1 cellular context compared by ENCODE assay signal in the genomic region with DNA sequence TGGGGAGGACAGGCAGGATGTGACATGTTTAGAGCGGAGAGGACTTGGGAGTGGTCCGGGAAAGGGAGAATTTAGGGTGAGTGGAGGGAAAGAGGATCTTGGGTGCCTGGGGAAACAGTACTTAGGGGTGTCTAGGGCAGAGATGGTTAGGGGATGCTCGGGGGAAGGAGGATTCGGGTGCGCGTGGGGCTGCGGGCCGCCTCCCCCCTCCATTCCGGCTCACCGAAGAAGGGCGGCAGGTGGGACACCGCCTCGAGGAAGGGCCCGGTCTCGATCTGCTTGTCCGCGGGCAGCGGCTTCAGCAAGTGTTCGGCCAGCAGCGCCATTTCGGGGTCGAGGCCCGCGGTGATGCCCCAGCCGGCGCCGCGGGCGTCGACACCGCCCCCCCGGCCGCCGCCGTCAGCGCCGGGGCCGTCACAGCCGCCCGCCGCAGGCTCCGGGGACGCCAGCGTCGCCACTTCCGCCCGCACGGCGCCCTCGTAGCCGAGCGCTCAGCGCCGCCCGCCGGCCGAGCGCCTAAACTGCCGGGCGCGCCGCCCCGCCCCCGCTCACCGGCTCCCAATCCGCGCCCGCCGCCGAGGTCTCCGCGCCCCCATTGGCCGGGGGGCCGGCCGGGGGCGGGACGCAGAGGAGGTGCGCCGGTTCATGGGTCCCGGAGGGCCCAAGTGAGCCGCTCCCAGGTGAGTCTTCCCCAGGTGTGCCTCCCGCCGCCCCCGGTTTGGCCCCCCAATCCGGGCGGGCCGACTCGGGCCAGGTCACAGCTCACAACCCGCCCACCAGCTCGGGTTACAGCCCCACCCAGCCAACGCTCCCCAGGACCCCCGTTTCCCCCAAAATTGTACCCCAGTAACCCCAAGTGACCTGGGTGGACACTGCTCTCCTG.
TF ChIP-seq lines count a peak whose summit lies in the region.

A gene with protein sequence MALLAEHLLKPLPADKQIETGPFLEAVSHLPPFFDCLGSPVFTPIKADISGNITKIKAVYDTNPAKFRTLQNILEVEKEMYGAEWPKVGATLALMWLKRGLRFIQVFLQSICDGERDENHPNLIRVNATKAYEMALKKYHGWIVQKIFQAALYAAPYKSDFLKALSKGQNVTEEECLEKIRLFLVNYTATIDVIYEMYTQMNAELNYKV (minus strand): TSS at position 493 of the 883 bp plus-strand sequence. CDS start 167 bp downstream, at position 326.

TF ChIP-seq in GM12878, 131 proteins besides CTCF, POLR2A, EP300 and RAD21 (continued from another document):
- TF ChIP-seq BHLHE40 (IDR thresholded peaks at IDR 0.05; ENCODE audit: borderline replicate concordance in 1 of 2, low read depth in 2 of 2, low read length in 1 of 2): peak in 1 of 2 experiments; percentile 79; a peak in 2 of 4 replicates
- no peak for TF ChIP-seq EED (IDR thresholded peaks at IDR 0.05; ENCODE audit: low read depth)
- peak; percentile 16; the same call in 1 of the 2 replicates for TF ChIP-seq ZNF207 (IDR thresholded peaks at IDR 0.05; ENCODE audit: borderline replicate concordance)
- TF ChIP-seq SMARCA5 (IDR thresholded peaks at IDR 0.05): peak; percentile 94
- TF ChIP-seq GATAD2B (conservative IDR thresholded peaks at IDR 0.05; ENCODE audit: low read depth): peak; percentile 86
- 0 out of 2 replicates have a peak, but pooled peaks have one; percentile 18 for TF ChIP-seq TCF3 (IDR thresholded peaks at IDR 0.05; ENCODE audit: borderline replicate concordance, insufficient read depth, low read depth, low read length)
- TF ChIP-seq SRF (IDR thresholded peaks at IDR 0.05; ENCODE audit: low read depth in 2 of 2, low read length in 2 of 2): 0 out of 4 replicates have a peak, but pooled peaks of 1 of the 2 experiments have one; percentile 12
TF ChIP-seq in GM12878: peak in this region for 30.
